Comparison of ENCODE assay signal across 11 cellular contexts in genomic region chr17:48840441-48840840, GRCh38. TPM values are rescaled to one million over a fixed set of nuclear protein-coding genes. Genes with fewer than 3 reads are reported as not detected.
DNase-seq lines count a peak whose midpoint lies in the region; ATAC-seq, FAIRE-seq and TF ChIP-seq lines count a peak whose summit lies in the region.
"Had no signal": no experiment of that assay in that cellular context is flagged by ENCODE, and none has a peak within 500 bp of the region (broad histone marks: within the 10 kb centered on the region; RNA-seq: fewer than 3 reads in every experiment).

No MANE protein-coding gene starts in this region.

- H2AFZ ChIP-seq in SK-N-SH (ENCODE audit: low read depth): no peak overlapping the region
- H2AFZ ChIP-seq in keratinocyte (ENCODE audit: control insufficient read depth, low read length): no peak overlapping the region

- dilution Hi-C loops in keratinocyte (cut with MboI; ENCODE audit: extremely low pct_ligation_motif_present, low sequenced_read_pairs): no loop called here

- no peak overlapping the region for H3K4me3 ChIP-seq in SK-N-SH (ENCODE audit: low read depth in 2 of 2, low read length in 1 of 2)
- peak overlapping the region in 1 of 4 donors; percentile 38 for H3K4me3 ChIP-seq in adrenal gland
- H3K4me3 ChIP-seq in keratinocyte (ENCODE audit: control insufficient read depth in 2 of 3, extremely low read depth in 1 of 3, insufficient read depth in 2 of 3, low read depth in 1 of 3, low read length in 3 of 3): no peak overlapping the region
- H3K4me3 ChIP-seq in stomach: peak overlapping the region in 1 of 4 donors; percentile 28

- 0 out of 2 replicates have a peak, but pooled peaks cover 12% of the 10 kb centered on the region for H4K20me1 ChIP-seq in SK-N-SH (ENCODE audit: insufficient read depth)
- no peaks in the 10 kb centered on the region for H4K20me1 ChIP-seq in keratinocyte (ENCODE audit: control insufficient read depth, extremely low read depth, insufficient read depth, low read length)

- H3K79me2 ChIP-seq in SK-N-SH (ENCODE audit: insufficient read depth) (peaks cover 53% of the 10 kb centered on the region; the same call in 1 of the 2 replicates), keratinocyte (ENCODE audit: control insufficient read depth, insufficient read depth, low read length) (peaks cover 15% of the 10 kb centered on the region)

- 0 out of 4 replicates have a peak overlapping the region, but pooled peaks of 1 of the 2 experiments have one; percentile 64 for H3K27ac ChIP-seq in SK-N-SH (ENCODE audit: low read depth in 2 of 2, low read length in 1 of 2)
- H3K27ac ChIP-seq in adrenal gland: peak overlapping the region; percentile 61 to 90 (median 86)
- H3K27ac ChIP-seq in keratinocyte (ENCODE audit: control insufficient read depth, insufficient read depth, low read length): no peak overlapping the region
- H3K27ac ChIP-seq in stomach: peak overlapping the region in 4 of 5 donors; percentile 79 to 92 (median 88)
- H3K27ac ChIP-seq: 22Rv1 had no signal

- intact Hi-C loops in adrenal gland (cut with DNase I) (no loop called here), stomach (cut with DNase I; ENCODE audit: low total_unique reads) (no loop called here)

- no peak for DNase-seq in SK-N-SH
- no peak for DNase-seq in adrenal gland
- DNase-seq in keratinocyte (ENCODE audit: low read depth, low spot score): no peak
- no peak for DNase-seq in stomach
- DNase-seq in activated gamma-delta T cell (lab: John Stamatoyannopoulos, UW): no peak
- DNase-seq in stimulated activated CD4-positive, alpha-beta T cell treated with anti-CD3 and anti-CD28 coated beads, Interleukin-4, amount 100 ng/mL, for 4 hours: no peak
- no peak for DNase-seq in effector CD8-positive, alpha-beta T cell (lab: John Stamatoyannopoulos, UW)
- DNase-seq: NCI-H446 treated with DMSO at 0.1 percent for 48 hours had no signal

- no peaks in the 10 kb centered on the region for H3K9me2 ChIP-seq in SK-N-SH

- H3K4me2 ChIP-seq in SK-N-SH (peak overlapping the region; percentile 78), keratinocyte (ENCODE audit: control insufficient read depth, extremely low read depth, insufficient read depth, low read depth, low read length) (peak overlapping the region; percentile 79)

- no peaks in the 10 kb centered on the region for H3K9me1 ChIP-seq in keratinocyte (ENCODE audit: control insufficient read depth, extremely low read depth, insufficient read depth, low read length)

- ATAC-seq in SK-N-SH treated with all-trans-retinoic acid at 6 μM for 48 hours: no peak

- no peak for TF ChIP-seq CTCF in SK-N-SH (IDR thresholded peaks at IDR 0.05)
- no peak for TF ChIP-seq CTCF in adrenal gland (IDR thresholded peaks at IDR 0.05)
- no peak for TF ChIP-seq CTCF in keratinocyte (optimal IDR thresholded peaks at IDR 0.05 in 1 of 3, IDR thresholded peaks at IDR 0.05 in 1 of 3, conservative IDR thresholded peaks at IDR 0.05 in 1 of 3; ENCODE audit: extremely low read depth in 1 of 3, insufficient read depth in 2 of 3, low read length in 3 of 3)
- TF ChIP-seq CTCF in stomach (IDR thresholded peaks at IDR 0.05): no peak

- H3K9ac ChIP-seq in SK-N-SH (no peak overlapping the region), keratinocyte (ENCODE audit: control insufficient read depth, extremely low read depth, insufficient read depth, low read length) (no peak overlapping the region)

- POLR2A ChIA-PET in SK-N-SH (lab: Yijun Ruan, JAX): no interaction called here

- no peak for TF ChIP-seq POLR2A in adrenal gland (IDR thresholded peaks at IDR 0.05)
- no peak for TF ChIP-seq POLR2A in stomach (IDR thresholded peaks at IDR 0.05)

- CTCF ChIA-PET in SK-N-SH (lab: Yijun Ruan, JAX): interaction anchor here (0.9 to 7.7 kb wide), 4 partner anchors 20 to 162 kb away, joined by 3 to 54 read pairs (median 4); no protein-coding TSS in a partner anchor

- 87% methylated on average over 3 of the region's 3 CpGs for WGBS in SK-N-SH (ENCODE audit: low lambda C conversion rate)
- WGBS in adrenal gland, 4 donors: 39 to 58% (median 47%) methylated on average over 3 of the region's 3 CpGs
- 61 to 71% (median 69%) methylated on average over 3 of the region's 3 CpGs for WGBS in stomach, 5 donors

- TF ChIP-seq EP300 in SK-N-SH (IDR thresholded peaks at IDR 0.05; ENCODE audit: borderline replicate concordance in 1 of 2, low read depth in 1 of 2, low read length in 1 of 2): no peak
- no peak for TF ChIP-seq EP300 in stomach (IDR thresholded peaks at IDR 0.05)

- peaks cover 6% of the 10 kb centered on the region for H3F3A ChIP-seq in SK-N-SH (replicated peaks; ENCODE audit: insufficient read depth)

- peaks cover 8 to 30% of the 10 kb centered on the region in 2 experiments for H3K36me3 ChIP-seq in SK-N-SH (replicated peaks in 1 of 2; ENCODE audit: control insufficient read depth in 1 of 2, insufficient read depth in 2 of 2, low read length in 1 of 2)
- peaks cover 0 to 27% of the 10 kb centered on the region in 2 donors for H3K36me3 ChIP-seq in adrenal gland (replicated peaks in 1 of 2)
- H3K36me3 ChIP-seq in keratinocyte (ENCODE audit: control insufficient read depth in 2 of 2, extremely low read depth in 1 of 2, insufficient read depth in 2 of 2, low read length in 2 of 2): peaks cover 3% of the 10 kb centered on the region in 2 experiments
- H3K36me3 ChIP-seq in stomach: peaks cover 17 to 34% (median 32%) of the 10 kb centered on the region in 4 donors

- H3K9me3 ChIP-seq in SK-N-SH (no peaks in the 10 kb centered on the region), adrenal gland (replicated peaks in 1 of 3) (no peaks in the 10 kb centered on the region), keratinocyte (ENCODE audit: control insufficient read depth, low read depth, low read length) (no peaks in the 10 kb centered on the region), stomach (no peaks in the 10 kb centered on the region)

- FAIRE-seq in keratinocyte (lab: Jason Lieb, UNC): no peak

- peaks cover 0 to 12% of the 10 kb centered on the region in 2 experiments; a peak in 1 of 4 replicates for H3K4me1 ChIP-seq in SK-N-SH (ENCODE audit: control insufficient read depth in 1 of 2, insufficient read depth in 2 of 2, low read depth in 1 of 2, low read length in 1 of 2)
- peaks cover 32 to 73% of the 10 kb centered on the region in 2 donors for H3K4me1 ChIP-seq in adrenal gland (replicated peaks in 1 of 2)
- H3K4me1 ChIP-seq in keratinocyte (ENCODE audit: control insufficient read depth, extremely low read depth, insufficient read depth, low read length): peaks cover 10% of the 10 kb centered on the region
- H3K4me1 ChIP-seq in stomach: peaks cover 67 to 85% (median 80%) of the 10 kb centered on the region in 4 donors

- TF ChIP-seq RAD21 in SK-N-SH (IDR thresholded peaks at IDR 0.05; ENCODE audit: low read length): no peak

- H3K27me3 ChIP-seq in SK-N-SH (ENCODE audit: insufficient read depth): no peaks in the 10 kb centered on the region
- H3K27me3 ChIP-seq in adrenal gland: no peaks in the 10 kb centered on the region
- H3K27me3 ChIP-seq in keratinocyte (ENCODE audit: control insufficient read depth, extremely low read depth, insufficient read depth, low read length): no peaks in the 10 kb centered on the region
- H3K27me3 ChIP-seq in stomach: no peaks in the 10 kb centered on the region

RNA-seq across cellular contexts. Expression of gene CALCOCO2, which starts 9.6 kb away (rescaled TPM):
- 49.9 and 67.7 TPM in 2 replicates for polyA plus RNA-seq in SK-N-SH (2012; rRNA removed)
- 70.5 and 95.0 TPM in 2 replicates for polyA plus RNA-seq in SK-N-SH (2012; cell fraction: cytosol; rRNA removed)
- 47.5 and 95.2 TPM in 2 replicates for polyA plus RNA-seq in SK-N-SH (2012; cell fraction: nucleus; rRNA removed)
- total RNA-seq in adrenal gland: 100 to 1,000 TPM in 7 of 8 donors, 10 to 100 TPM in 1; 84.8 to 163 (median 146) TPM
- polyA plus RNA-seq in adrenal gland: 100 to 1,000 TPM in 1 of 3 donors, 10 to 100 TPM in 2; 44.5 to 199 (median 61.9) TPM
- polyA plus RNA-seq in keratinocyte: 58.8 to 79.7 TPM (median 76.0 TPM) in 3 replicates
- polyA plus RNA-seq in keratinocyte (2011; ENCODE audit: low read depth): 222 TPM
- polyA plus RNA-seq in keratinocyte (2011; cell fraction: cytosol; rRNA removed): 39.4 and 73.6 TPM in 2 replicates
- 56.5 and 59.7 TPM in 2 replicates for polyA plus RNA-seq in keratinocyte (2011; cell fraction: nucleus; rRNA removed)
- polyA plus RNA-seq in keratinocyte (2012; ENCODE audit: low replicate concordance): 49.9 and 67.9 TPM in 2 replicates
- polyA minus RNA-seq in keratinocyte: 34.6 to 129 TPM (median 106 TPM) in 3 replicates
- 31.8 TPM for polyA minus RNA-seq in keratinocyte (2011; cell fraction: cytosol; rRNA and poly(A)+ RNA removed)
- polyA minus RNA-seq in keratinocyte (2011; cell fraction: nucleus; rRNA and poly(A)+ RNA removed): 15.5 and 49.6 TPM in 2 replicates
- total RNA-seq in stomach: 100 to 1,000 TPM in 1 of 5 donors, 10 to 100 TPM in 4; 55.4 to 109 (median 72.2) TPM
- polyA plus RNA-seq in stomach: 10 to 100 TPM; 43.0 to 67.8 (median 58.8) TPM

RNA-seq across cellular contexts. Expression of gene TTLL6, which starts 23.4 kb away (rescaled TPM):
- polyA plus RNA-seq in SK-N-SH (2012; rRNA removed): 3.1 and 5.1 TPM in 2 replicates
- polyA plus RNA-seq in SK-N-SH (2012; cell fraction: cytosol; rRNA removed): 1.1 and 1.3 TPM in 2 replicates
- polyA plus RNA-seq in SK-N-SH (2012; cell fraction: nucleus; rRNA removed): 14.5 and 21.5 TPM in 2 replicates
- under 1 TPM in 4 of 8 donors, not detected in 4; 0.27 to 0.55 (median 0.44) TPM for total RNA-seq in adrenal gland
- 1 to 10 TPM in 1 of 3 donors, under 1 TPM in 2; 0.29 to 2.0 (median 0.51) TPM for polyA plus RNA-seq in adrenal gland
- not detected in 3 replicates for polyA plus RNA-seq in keratinocyte
- not detected for polyA plus RNA-seq in keratinocyte (2011; ENCODE audit: low read depth)
- polyA plus RNA-seq in keratinocyte (2011; cell fraction: cytosol; rRNA removed): not detected in 2 replicates
- polyA plus RNA-seq in keratinocyte (2011; cell fraction: nucleus; rRNA removed): not detected in 2 replicates
- not detected in 2 replicates for polyA plus RNA-seq in keratinocyte (2012; ENCODE audit: low replicate concordance)
- polyA minus RNA-seq in keratinocyte: not detected in 3 replicates
- not detected for polyA minus RNA-seq in keratinocyte (2011; cell fraction: cytosol; rRNA and poly(A)+ RNA removed)
- polyA minus RNA-seq in keratinocyte (2011; cell fraction: nucleus; rRNA and poly(A)+ RNA removed): not detected in 2 replicates
- total RNA-seq in stomach: 10 to 100 TPM in 1 of 5 donors, 1 to 10 TPM in 2, not detected in 2; 1.5 to 11.0 (median 1.8) TPM
- polyA plus RNA-seq in stomach: under 1 TPM in 1 of 3 donors, not detected in 2; 0.48 TPM
- total RNA-seq: glomerular endothelial cell had no signal

RNA-seq across cellular contexts. Expression of gene ATP5MC1, which starts 52.1 kb away (rescaled TPM):
- polyA plus RNA-seq in SK-N-SH (2012; rRNA removed) (382 and 684 TPM in 2 replicates), adrenal gland (100 to 1,000 TPM; 110 to 433 (median 292) TPM), keratinocyte (299 to 434 TPM (median 355 TPM) in 3 replicates), stomach (100 to 1,000 TPM; 247 to 449 (median 337) TPM)
- polyA plus RNA-seq in SK-N-SH (2012; cell fraction: cytosol; rRNA removed): 339 and 530 TPM in 2 replicates
- 163 and 201 TPM in 2 replicates for polyA plus RNA-seq in SK-N-SH (2012; cell fraction: nucleus; rRNA removed)
- total RNA-seq in adrenal gland (100 to 1,000 TPM in 4 of 8 donors, 10 to 100 TPM in 4; 63.4 to 200 (median 106) TPM), stomach (100 to 1,000 TPM in 3 of 5 donors, 10 to 100 TPM in 2; 19.4 to 298 (median 140) TPM)
- 9.0 TPM for polyA plus RNA-seq in keratinocyte (2011; ENCODE audit: low read depth)
- 265 TPM in 2 replicates for polyA plus RNA-seq in keratinocyte (2011; cell fraction: cytosol; rRNA removed)
- polyA plus RNA-seq in keratinocyte (2011; cell fraction: nucleus; rRNA removed): 146 and 163 TPM in 2 replicates
- polyA plus RNA-seq in keratinocyte (2012; ENCODE audit: low replicate concordance): 162 and 277 TPM in 2 replicates
- polyA minus RNA-seq in keratinocyte: 129 to 194 TPM (median 166 TPM) in 3 replicates
- polyA minus RNA-seq in keratinocyte (2011; cell fraction: cytosol; rRNA and poly(A)+ RNA removed): 106 TPM
- 26.8 and 28.2 TPM in 2 replicates for polyA minus RNA-seq in keratinocyte (2011; cell fraction: nucleus; rRNA and poly(A)+ RNA removed)
